Comparison of ENCODE assay signal across 1 cellular context in genomic region chr3:189324538-189325138, GRCh38.
TF ChIP-seq lines count a peak whose summit lies in the region.

No MANE protein-coding gene starts in this region.

TF ChIP-seq in GM12878, 131 proteins besides CTCF, POLR2A, EP300 and RAD21 (continued from another document):
- no peak for TF ChIP-seq ZNF687 (IDR thresholded peaks at IDR 0.05)
TF ChIP-seq in GM12878: peak in this region for 43.
